In the genomic region with DNA sequence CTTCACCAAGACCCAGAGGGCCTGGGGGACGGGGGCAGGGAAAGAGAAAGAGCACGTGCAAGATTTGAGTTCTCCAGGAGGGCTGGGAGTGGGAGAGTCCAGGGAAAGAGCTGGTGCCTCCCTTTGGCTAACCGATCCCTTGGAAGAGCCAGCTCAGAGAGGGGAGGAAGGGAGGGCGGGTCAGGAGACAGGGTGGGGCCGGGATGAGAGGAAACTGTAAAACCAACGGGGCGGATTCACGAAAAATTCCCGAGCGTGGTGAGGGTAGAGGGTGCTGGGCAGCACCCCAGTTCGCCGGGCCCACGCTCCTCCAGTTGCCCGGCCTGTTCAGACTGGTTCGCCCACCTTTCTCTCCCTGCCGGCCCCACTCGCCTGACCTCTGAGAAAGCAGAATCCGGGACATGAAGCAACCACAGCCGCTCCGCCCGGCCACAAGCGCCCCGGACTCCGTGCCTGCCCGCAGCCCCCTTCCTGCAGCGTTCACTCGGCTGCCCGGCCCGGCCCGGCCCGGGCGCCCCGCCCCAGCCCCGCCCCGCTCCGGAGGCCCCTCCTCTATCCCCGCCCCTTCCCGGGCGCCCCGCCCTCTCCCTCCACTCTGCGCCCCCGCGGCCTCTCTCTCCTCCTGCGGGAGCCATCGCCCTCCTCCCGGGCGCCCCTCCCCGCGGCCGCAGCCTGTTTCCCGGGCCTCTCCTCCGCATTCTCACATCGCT, we compare ENCODE assay signal across 8 cellular contexts.
A peak's percentile ranks its signal among the peaks of the same experiment; 100 is the strongest.
DNase-seq lines count a peak whose midpoint lies in the region; ATAC-seq and TF ChIP-seq lines count a peak whose summit lies in the region.

No MANE protein-coding gene starts in this region.

- peak overlapping the region; percentile 35 for H3K27ac Mint-ChIP-seq in endodermal cell

- DNase-seq in NCI-H1436 (lab: John Stamatoyannopoulos, UW) (peak; percentile 66), NCI-H1436 treated with DMSO at 0.1 percent for 48 hours (lab: John Stamatoyannopoulos, UW) (no peak), NCI-H748 treated with DMSO at 0.1 percent for 48 hours (lab: John Stamatoyannopoulos, UW) (peak; percentile 62), endodermal cell (peak; percentile 95), mesenteric fat pad (ENCODE audit: low spot score) (peak; percentile 96)
- DNase-seq in activated CD8-positive, alpha-beta memory T cell treated with anti-CD3 and anti-CD28 coated beads, Interleukin-2, amount 50 U/mL, for 4 hours: peak; percentile 56
- peak; percentile 20 for DNase-seq in stimulated activated CD8-positive, alpha-beta memory T cell treated with anti-CD3 and anti-CD28 coated beads, Interleukin-15, amount 100 ng/mL, for 1 hour (ENCODE audit: low read depth)

- H3K4me1 Mint-ChIP-seq in endodermal cell: peaks cover 3% of the 10 kb centered on the region

- H3K36me3 Mint-ChIP-seq in endodermal cell (ENCODE audit: low read depth): no peaks in the 10 kb centered on the region

- H3K9me3 ChIP-seq in endodermal cell (ENCODE audit: control insufficient read depth, low read length): no peaks in the 10 kb centered on the region

- WGBS in endodermal cell (ENCODE audit: insufficient coverage in 1 of 2, insufficient read length in 1 of 2), 2 experiments: 3 to 8% methylated on average over 9 to 48 of the region's 53 CpGs

- H3K4me3 ChIP-seq in endodermal cell (ENCODE audit: low read length): peak overlapping the region; percentile 75

- peak overlapping the region; percentile 64 for H3K4me3 Mint-ChIP-seq in endodermal cell

- ATAC-seq in HG03108 (IDR thresholded peaks at IDR 0.05; ENCODE audit: unreplicated experiment): peak; percentile 73

- peak overlapping the region; percentile 47 for H3K9ac ChIP-seq in endodermal cell (ENCODE audit: extremely low read depth, low read length, poor library complexity, severe bottlenecking)

- H3K36me3 ChIP-seq in endodermal cell (ENCODE audit: control insufficient read depth, insufficient read depth, low read length): no peaks in the 10 kb centered on the region

- peaks cover 62% of the 10 kb centered on the region for H3K27me3 Mint-ChIP-seq in endodermal cell (ENCODE audit: insufficient read depth)

- H3K4me1 ChIP-seq in endodermal cell (ENCODE audit: control insufficient read depth, insufficient read depth, low read length): no peaks in the 10 kb centered on the region

- no peak overlapping the region for H3K27ac ChIP-seq in endodermal cell (ENCODE audit: low read depth, low read length)

- peaks cover 46% of the 10 kb centered on the region for H3K27me3 ChIP-seq in endodermal cell (ENCODE audit: control insufficient read depth, insufficient read depth, low read length, poor library complexity, severe bottlenecking)

- no peak for TF ChIP-seq CTCF in endodermal cell (conservative IDR thresholded peaks at IDR 0.05)

- no peaks in the 10 kb centered on the region for H3K9me3 Mint-ChIP-seq in endodermal cell
